ENCODE assay signal across 8 cellular contexts in genomic region chr9:116646661-116647514, GRCh38. TPM values are rescaled to one million over a fixed set of nuclear protein-coding genes. Genes with fewer than 3 reads are reported as not detected.
DNase-seq lines count a peak whose midpoint lies in the region; ATAC-seq and TF ChIP-seq lines count a peak whose summit lies in the region.

No MANE protein-coding gene starts in this region.

- H3K27ac Mint-ChIP-seq in activated naive CD4-positive, alpha-beta T cell treated with anti-CD3 and anti-CD28 coated beads for 36 hours: no peak overlapping the region

- H3K27me3 ChIP-seq in GM06990 (replicated peaks; ENCODE audit: control insufficient read depth, insufficient read depth, low read length): no peaks in the 10 kb centered on the region

- H3K4me3 Mint-ChIP-seq in activated naive CD4-positive, alpha-beta T cell treated with anti-CD3 and anti-CD28 coated beads for 36 hours: no peak overlapping the region

- TF ChIP-seq CTCF in GM06990 (IDR thresholded peaks at IDR 0.05; ENCODE audit: insufficient read depth, low read length, poor library complexity, severe bottlenecking): peak; percentile 54
- TF ChIP-seq CTCF in foreskin fibroblast (IDR thresholded peaks at IDR 0.05; ENCODE audit: low read depth, low read length): peak; percentile 66
- TF ChIP-seq CTCF in retinal pigment epithelial cell (conservative IDR thresholded peaks at IDR 0.05; ENCODE audit: low read depth, low read length): peak; percentile 74

- ATAC-seq in HG02798 (IDR thresholded peaks at IDR 0.05; ENCODE audit: poor library complexity, unreplicated experiment): peak; percentile 59
- ATAC-seq in HG02970 (IDR thresholded peaks at IDR 0.05; ENCODE audit: low FRiP score, unreplicated experiment): no peak

- intact Hi-C loops in activated naive CD4-positive, alpha-beta T cell treated with anti-CD3 and anti-CD28 coated beads for 36 hours (cut with micrococcal nuclease): loop anchor here (1.0 to 5.0 kb wide), 3 partner anchors 58 to 1055 kb away; no protein-coding TSS in a partner anchor

- H3K4me3 ChIP-seq in GM06990 (replicated peaks; ENCODE audit: low read depth, low read length) (no peak overlapping the region), foreskin fibroblast (ENCODE audit: low read depth in 1 of 2, low read length in 2 of 2) (no peak overlapping the region), retinal pigment epithelial cell (ENCODE audit: low read length) (no peak overlapping the region)

- CTCF ChIA-PET in activated naive CD4-positive, alpha-beta T cell treated with anti-CD3 and anti-CD28 coated beads for 36 hours (lab: Charles Lee): no interaction called here

- no peaks in the 10 kb centered on the region for H3K9me3 Mint-ChIP-seq in activated naive CD4-positive, alpha-beta T cell treated with anti-CD3 and anti-CD28 coated beads for 36 hours

- H3K36me3 ChIP-seq in GM06990 (ENCODE audit: control insufficient read depth, insufficient read depth, low read length): peaks cover 5% of the 10 kb centered on the region

- H3K4me1 Mint-ChIP-seq in activated naive CD4-positive, alpha-beta T cell treated with anti-CD3 and anti-CD28 coated beads for 36 hours (ENCODE audit: low read depth): no peaks in the 10 kb centered on the region

- peaks cover 10% of the 10 kb centered on the region for H3K36me3 Mint-ChIP-seq in activated naive CD4-positive, alpha-beta T cell treated with anti-CD3 and anti-CD28 coated beads for 36 hours (ENCODE audit: low read depth)

- no peaks in the 10 kb centered on the region for H3K27me3 Mint-ChIP-seq in activated naive CD4-positive, alpha-beta T cell treated with anti-CD3 and anti-CD28 coated beads for 36 hours (ENCODE audit: low read depth)

- DNase-seq in GM06990 (ENCODE audit: extremely low read depth, insufficient read length): no peak
- DNase-seq in SHP77 treated with DMSO at 0.1 percent for 48 hours (lab: John Stamatoyannopoulos, UW): peak; percentile 5
- peak; percentile 45 to 79 for DNase-seq in foreskin fibroblast
- DNase-seq in retinal pigment epithelial cell (ENCODE audit: low read depth): no peak
- no peak for DNase-seq in activated naive CD4-positive, alpha-beta T cell treated with anti-CD3 and anti-CD28 coated beads for 36 hours
- no peak for DNase-seq in NCI-H1694 treated with DMSO at 0.1 percent for 48 hours (lab: John Stamatoyannopoulos, UW)

RNA-seq across cellular contexts. Expression of gene TRIM32, which starts 40.2 kb away (rescaled TPM):
- total RNA-seq in activated naive CD4-positive, alpha-beta T cell treated with anti-CD3 and anti-CD28 coated beads for 36 hours: 10 to 100 TPM in 1 of 2 experiments, 1 to 10 TPM in 1; 8.7 to 11.0 TPM

Comparison
In these comparisons a context has a peak if more than half of its experiments do, and no peak if none do; other contexts are left out.
1. DNase-seq: peak in SHP77 treated with DMSO at 0.1 percent for 48 hours (single experiment) and foreskin fibroblast (2 of 2); none in GM06990 (single experiment), retinal pigment epithelial cell (single experiment), activated naive CD4-positive, alpha-beta T cell treated with anti-CD3 and anti-CD28 coated beads for 36 hours (single experiment) and NCI-H1694 treated with DMSO at 0.1 percent for 48 hours (single experiment).
2. Peak in every context shown above with its lines, with median percentiles within 50 percentile points of each other: CTCF ChIP-seq.